8 cellular contexts compared by ENCODE assay signal in the genomic region with DNA sequence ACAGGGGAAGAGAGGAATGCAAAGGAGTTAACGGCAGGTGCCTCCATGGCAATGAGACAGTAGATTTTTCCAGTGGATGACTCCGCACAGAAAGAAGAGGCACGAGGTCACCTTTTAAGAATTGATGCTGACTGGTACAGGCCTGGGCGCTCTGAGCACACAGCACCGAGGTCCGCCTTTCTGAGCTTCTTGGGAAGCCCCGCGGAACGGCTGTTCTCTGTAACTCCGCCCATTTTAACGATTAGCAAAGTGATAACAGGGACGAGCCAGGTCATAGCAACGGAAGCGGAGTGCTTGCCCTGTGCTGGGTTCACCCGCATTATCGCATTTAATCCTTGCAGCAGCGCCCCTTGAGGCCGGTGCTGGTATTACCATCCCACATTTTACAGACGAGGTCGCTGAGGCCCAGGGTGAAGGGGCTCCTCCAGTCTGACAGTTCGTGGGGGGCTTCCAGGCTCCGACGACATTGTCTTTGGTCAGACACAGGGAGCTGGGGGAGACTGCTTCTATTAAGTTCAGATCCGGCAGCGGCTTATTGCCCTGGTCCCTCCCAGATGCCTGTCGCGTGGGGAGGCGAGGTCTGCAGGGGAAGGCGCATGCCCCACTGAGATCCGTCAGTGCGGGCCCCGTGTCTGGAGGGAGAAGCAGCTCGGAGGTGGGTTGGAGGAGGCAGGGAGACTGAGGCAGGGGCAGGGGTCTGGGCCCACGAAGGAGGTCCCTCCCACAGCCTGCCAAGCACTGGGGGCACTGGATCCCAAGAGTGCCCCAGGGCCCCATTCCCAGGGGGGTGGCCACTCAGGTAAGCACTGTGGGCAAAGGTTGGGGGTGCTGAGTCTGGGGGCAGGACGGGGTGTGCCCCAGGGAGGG. TPM values are rescaled to one million over a fixed set of nuclear protein-coding genes. Genes with fewer than 3 reads are reported as not detected.
DNase-seq lines count a peak whose midpoint lies in the region; ATAC-seq, FAIRE-seq and TF ChIP-seq lines count a peak whose summit lies in the region.

No MANE protein-coding gene starts in this region.

- DNase-seq in AG10803 (ENCODE audit: low read depth), result peak; percentile 18
- DNase-seq in GM19239 (ENCODE audit: insufficient read length, low spot score), result peak; percentile 79
- DNase-seq in NCI-H2107 (lab: John Stamatoyannopoulos, UW), result peak; percentile 48
- DNase-seq in activated B cell treated with CpG ODN at 0.5 μM for 24 hours, result peak; percentile 72
- peak; percentile 45 to 46 for DNase-seq in cardiac fibroblast (ENCODE audit: low read depth in 2 of 2)
- peak in 1 of 2 donors; percentile 86 for DNase-seq in left colon
- DNase-seq in stimulated activated CD4-positive, alpha-beta T cell treated with anti-CD3 and anti-CD28 coated beads, Interleukin-1b, Interleukin-23, amount 100 ng/mL, for 48 hours, result peak; percentile 77

- peak; percentile 83 for FAIRE-seq in GM19239 (lab: Jason Lieb, UNC)

- peaks cover 32% of the 10 kb centered on the region for H3K4me1 Mint-ChIP-seq in activated B cell treated with CpG ODN at 0.5 μM for 24 hours

- no peaks in the 10 kb centered on the region for H3K36me3 Mint-ChIP-seq in activated B cell treated with CpG ODN at 0.5 μM for 24 hours (ENCODE audit: low read depth)

- H3K9me3 Mint-ChIP-seq in activated B cell treated with CpG ODN at 0.5 μM for 24 hours, result no peaks in the 10 kb centered on the region

- H3K4me3 ChIP-seq in AG10803 (ENCODE audit: low read length) (peak overlapping the region; percentile 26), cardiac fibroblast (replicated peaks in 1 of 2; ENCODE audit: low read depth in 2 of 2, low read length in 2 of 2) (no peak overlapping the region)

- CTCF ChIA-PET in activated B cell treated with CpG ODN at 0.5 μM for 24 hours (lab: Charles Lee), result interaction anchor here (0.6 to 10.6 kb wide), 3 partner anchors 9 to 136 kb away, joined by 3 to 108 read pairs (median 7); no protein-coding TSS in a partner anchor

- peak overlapping the region; percentile 59 for H3K4me3 Mint-ChIP-seq in activated B cell treated with CpG ODN at 0.5 μM for 24 hours

- POLR2A ChIA-PET in activated B cell treated with CpG ODN at 0.5 μM for 24 hours (lab: Charles Lee), result no interaction called here

- peaks cover 3% of the 10 kb centered on the region for H3K27me3 Mint-ChIP-seq in activated B cell treated with CpG ODN at 0.5 μM for 24 hours

- H3K27ac Mint-ChIP-seq in activated B cell treated with CpG ODN at 0.5 μM for 24 hours, result peak overlapping the region; percentile 50

- intact Hi-C loops in activated B cell treated with CpG ODN at 0.5 μM for 24 hours (cut with micrococcal nuclease) (loop anchor here (5.0 to 10.0 kb wide), 6 partner anchors 99 to 1098 kb away; a partner anchor contains a TSS), left colon (cut with DNase I, micrococcal nuclease) (loop anchor here in 1 of 2 donors (10.0 kb wide), 1 partner anchor 82 kb away; no protein-coding TSS in a partner anchor)

- ATAC-seq in activated B cell treated with CpG ODN at 0.5 μM for 24 hours (ENCODE audit: low read depth) (peak; percentile 40), left colon (peak; percentile 67), GM18858 (IDR thresholded peaks at IDR 0.05; ENCODE audit: unreplicated experiment) (no peak)

- TF ChIP-seq CTCF in AG10803 (conservative IDR thresholded peaks at IDR 0.05; ENCODE audit: low read length) (peak; percentile 81), activated B cell treated with CpG ODN at 0.5 μM for 24 hours (IDR thresholded peaks at IDR 0.05) (peak; percentile 33), cardiac fibroblast (IDR thresholded peaks at IDR 0.05; ENCODE audit: low read depth, low read length) (peak; percentile 87)

RNA-seq across cellular contexts. Expression of a gene that starts 22.3 kb away (rescaled TPM):
- total RNA-seq in activated B cell treated with CpG ODN at 0.5 μM for 24 hours (not detected in 2 replicates), left colon (10 to 100 TPM; 19.1 to 23.3 TPM)

Comparison
In these comparisons a context has a peak if more than half of its experiments do, and no peak if none do; other contexts are left out.
1. CTCF ChIP-seq: peak in every context shown above with its lines; median percentile 87 in cardiac fibroblast; 81 in AG10803; 33 in activated B cell treated with CpG ODN at 0.5 μM for 24 hours.
2. RNA of a gene that starts 22.3 kb away (total RNA-seq): 19.1 to 23.3 TPM in left colon; not detected in activated B cell treated with CpG ODN at 0.5 μM for 24 hours; every median in the first group is over 10 times any median in the second.